In genomic region chr13:98565726-98566577, GRCh38 we compare ENCODE assay signal across 1 cellular context.
TF ChIP-seq lines count a peak whose summit lies in the region.

No MANE protein-coding gene starts in this region.

TF ChIP-seq in IMR-90, 13 proteins besides CTCF, POLR2A, EP300 and RAD21:
- no peak for TF ChIP-seq ELK1 (IDR thresholded peaks at IDR 0.05; ENCODE audit: borderline replicate concordance, low read depth, low read length)
- TF ChIP-seq FOS (IDR thresholded peaks at IDR 0.05; ENCODE audit: low read depth, low read length): no peak
- TF ChIP-seq CEBPB (IDR thresholded peaks at IDR 0.05; ENCODE audit: low read depth, low read length): no peak
- TF ChIP-seq SMC3 (IDR thresholded peaks at IDR 0.05; ENCODE audit: low read depth, low read length): no peak
- no peak for TF ChIP-seq RCOR1 (IDR thresholded peaks at IDR 0.05; ENCODE audit: insufficient replicate concordance, low read length)
- no peak for TF ChIP-seq CHD1 (IDR thresholded peaks at IDR 0.05; ENCODE audit: low read depth, low read length)
- no peak for TF ChIP-seq USF2 (IDR thresholded peaks at IDR 0.05; ENCODE audit: low read depth, low read length)
- no peak for TF ChIP-seq MXI1 (IDR thresholded peaks at IDR 0.05; ENCODE audit: borderline replicate concordance, low read depth, low read length)
- TF ChIP-seq RFX5 (IDR thresholded peaks at IDR 0.05; ENCODE audit: low read depth, low read length): no peak
- TF ChIP-seq MAFK (IDR thresholded peaks at IDR 0.05; ENCODE audit: low read depth, low read length): no peak
- TF ChIP-seq NFE2L2 (IDR thresholded peaks at IDR 0.05; ENCODE audit: low read depth, low read length): no peak
- TF ChIP-seq BHLHE40 (IDR thresholded peaks at IDR 0.05; ENCODE audit: low read depth, low read length): no peak
- TF ChIP-seq MAZ (IDR thresholded peaks at IDR 0.05; ENCODE audit: borderline replicate concordance, low read depth, low read length): no peak
